1 cellular context compared by ENCODE assay signal in genomic region chr10:61633665-61634064, GRCh38.
TF ChIP-seq lines count a peak whose summit lies in the region.

No MANE protein-coding gene starts in this region.

TF ChIP-seq in SK-N-SH, 30 proteins besides CTCF, POLR2A, EP300 and RAD21 (continued from another document):
- no peak for TF ChIP-seq EZH2phosphoT487 (IDR thresholded peaks at IDR 0.05; ENCODE audit: borderline replicate concordance, low read depth)
- no peak for TF ChIP-seq NFIC (IDR thresholded peaks at IDR 0.05; ENCODE audit: borderline replicate concordance)
- TF ChIP-seq, protein P1, sequence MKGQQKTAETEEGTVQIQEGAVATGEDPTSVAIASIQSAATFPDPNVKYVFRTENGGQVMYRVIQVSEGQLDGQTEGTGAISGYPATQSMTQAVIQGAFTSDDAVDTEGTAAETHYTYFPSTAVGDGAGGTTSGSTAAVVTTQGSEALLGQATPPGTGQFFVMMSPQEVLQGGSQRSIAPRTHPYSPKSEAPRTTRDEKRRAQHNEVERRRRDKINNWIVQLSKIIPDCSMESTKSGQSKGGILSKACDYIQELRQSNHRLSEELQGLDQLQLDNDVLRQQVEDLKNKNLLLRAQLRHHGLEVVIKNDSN (IDR thresholded peaks at IDR 0.05; ENCODE audit: borderline replicate concordance, low read depth) = no peak
- TF ChIP-seq MXI1 (IDR thresholded peaks at IDR 0.05; ENCODE audit: low read depth, low read length) = no peak
- TF ChIP-seq GATA2 (CRISPR knock-in tag; IDR thresholded peaks at IDR 0.05) = no peak
- TF ChIP-seq FOXM1 (IDR thresholded peaks at IDR 0.05; ENCODE audit: low read depth) = no peak
- TF ChIP-seq RFX5 (IDR thresholded peaks at IDR 0.05; ENCODE audit: low read length) = no peak
- TF ChIP-seq NRF1 (IDR thresholded peaks at IDR 0.05; ENCODE audit: low read depth, low read length) = no peak
- TF ChIP-seq ZBTB33 (IDR thresholded peaks at IDR 0.05; ENCODE audit: borderline replicate concordance, low read depth) = no peak
- TF ChIP-seq SIN3A (IDR thresholded peaks at IDR 0.05; ENCODE audit: borderline replicate concordance, low read depth, low read length) = no peak
- no peak for TF ChIP-seq TEAD4 (IDR thresholded peaks at IDR 0.05; ENCODE audit: borderline replicate concordance, insufficient read depth)
